14 cellular contexts compared by ENCODE assay signal in genomic region chr11:65114538-65115171, GRCh38. TPM values are rescaled to one million over a fixed set of nuclear protein-coding genes. Genes with fewer than 3 reads are reported as not detected.
DNase-seq lines count a peak whose midpoint lies in the region; ATAC-seq, FAIRE-seq and TF ChIP-seq lines count a peak whose summit lies in the region.
"Had no signal": no experiment of that assay in that cellular context is flagged by ENCODE, and none has a peak within 500 bp of the region (broad histone marks: within the 10 kb centered on the region; RNA-seq: fewer than 3 reads in every experiment).

No MANE protein-coding gene starts in this region.

- H3K4me2 ChIP-seq in GM12878 (ENCODE audit: control insufficient read depth, insufficient read depth): no peak overlapping the region

- peaks cover 12% of the 10 kb centered on the region for H3K36me3 Mint-ChIP-seq in activated naive CD4-positive, alpha-beta T cell treated with anti-CD3 and anti-CD28 coated beads, Interleukin-2, amount 50 U/mL, for 24 hours
- H3K36me3 Mint-ChIP-seq in activated naive CD4-positive, alpha-beta T cell treated with anti-CD3 and anti-CD28 coated beads for 36 hours (ENCODE audit: low read depth): peaks cover 16% of the 10 kb centered on the region

- H3K36me3 ChIP-seq in GM12878 (ENCODE audit: control insufficient read depth in 2 of 2, insufficient read depth in 2 of 2, low read length in 1 of 2) (peaks cover 5 to 18% of the 10 kb centered on the region in 2 experiments), spleen (peaks cover 0 to 42% (median 28%) of the 10 kb centered on the region in 6 donors), psoas muscle (ENCODE audit: insufficient read depth in 1 of 2, low read depth in 1 of 2) (peaks cover 4 to 33% of the 10 kb centered on the region in 2 donors)
- H3K36me3 ChIP-seq: uterus had no signal

- H3K27me3 Mint-ChIP-seq in activated naive CD4-positive, alpha-beta T cell treated with anti-CD3 and anti-CD28 coated beads, Interleukin-2, amount 50 U/mL, for 24 hours: no peaks in the 10 kb centered on the region
- no peaks in the 10 kb centered on the region for H3K27me3 Mint-ChIP-seq in activated naive CD4-positive, alpha-beta T cell treated with anti-CD3 and anti-CD28 coated beads for 36 hours (ENCODE audit: low read depth)

- WGBS in GM12878 (ENCODE audit: insufficient coverage, insufficient replicate concordance, low lambda C conversion rate, missing lambda C conversion rate): 87% methylated on average over 11 of the region's 11 CpGs
- 78 to 97% (median 93%) methylated on average over 8 to 11 of the region's 11 CpGs for WGBS in spleen, 5 donors
- 73 to 82% (median 81%) methylated on average over 11 of the region's 11 CpGs for WGBS in psoas muscle, 3 donors

- no TSS peak for BruUV-seq in GM12878 (replicated peaks; lab: Mats Ljungman, UMichigan)

- no peak overlapping the region for H3K4me3 ChIP-seq in GM12878
- H3K4me3 ChIP-seq in spleen: no peak overlapping the region
- H3K4me3 ChIP-seq in psoas muscle: no peak overlapping the region
- H3K4me3 ChIP-seq: mucosa of descending colon, uterus had no signal

- in situ Hi-C loops in GM12878 (cut with MboI): no loop called here

- intact Hi-C loops in activated naive CD4-positive, alpha-beta T cell treated with anti-CD3 and anti-CD28 coated beads for 36 hours (cut with micrococcal nuclease): loop anchor here (5.0 kb wide), 3 partner anchors 142 to 218 kb away; partner anchors contain the start of genes DPF2, MAJIN and POLA2
- intact Hi-C loops in GM12878 (cut with micrococcal nuclease; ENCODE audit: unreplicated experiment) (loop anchor here (5.0 to 10.0 kb wide), 4 partner anchors 68 to 340 kb away; partner anchors contain the start of genes ATG2A, CAPN1, DPF2 and SF1), spleen (cut with DNase I; ENCODE audit: low total_unique reads) (loop anchor here (5.0 kb wide), 1 partner anchor 68 kb away; the partner anchor contains the start of gene CAPN1), psoas muscle (cut with DNase I) (loop anchor here (5.0 to 10.0 kb wide), 2 partner anchors 102 to 270 kb away; partner anchors contain the start of genes ARL2 (in 1 of the 2) and CDC42BPG (in 1 of the 2))

- POLR2A ChIA-PET in GM12878 (lab: Charles Lee): interaction anchor here (0.6 kb wide), 1 partner anchor 357 kb away, joined by 3 read pairs; no protein-coding TSS in a partner anchor

- H3K4me1 ChIP-seq in GM12878 (ENCODE audit: control insufficient read depth, insufficient read depth, low read length) (peaks cover 26% of the 10 kb centered on the region), spleen (peaks cover 43 to 93% (median 71%) of the 10 kb centered on the region in 6 donors), psoas muscle (peaks cover 31% of the 10 kb centered on the region)

- SMC1A ChIA-PET in GM12878 (lab: Charles Lee; ENCODE audit: uncharacterized antibody, unreplicated experiment): no interaction called here

- H3K79me2 ChIP-seq in GM12878 (ENCODE audit: control insufficient read depth, insufficient read depth, low read length): peaks cover 20% of the 10 kb centered on the region

- FAIRE-seq in GM12878 (lab: Jason Lieb, UNC): no peak
- FAIRE-seq in frontal cortex (lab: Jason Lieb, UNC): no peak
- FAIRE-seq: HTR-8/SVneo had no signal

- no peak overlapping the region for H3K27ac ChIP-seq in GM12878 (ENCODE audit: control insufficient read depth, insufficient read depth)
- H3K27ac ChIP-seq in spleen: no peak overlapping the region
- H3K27ac ChIP-seq in psoas muscle: no peak overlapping the region
- H3K27ac ChIP-seq: uterus had no signal

- no peaks in the 10 kb centered on the region for H3K9me3 Mint-ChIP-seq in activated naive CD4-positive, alpha-beta T cell treated with anti-CD3 and anti-CD28 coated beads, Interleukin-2, amount 50 U/mL, for 24 hours
- H3K9me3 Mint-ChIP-seq in activated naive CD4-positive, alpha-beta T cell treated with anti-CD3 and anti-CD28 coated beads for 36 hours: no peaks in the 10 kb centered on the region

- TF ChIP-seq POLR2A in GM12878 (IDR thresholded peaks at IDR 0.05; ENCODE audit: low read depth, low read length) (peak; percentile 59), spleen (IDR thresholded peaks at IDR 0.05) (no peak)

- H4K20me1 ChIP-seq in GM12878 (ENCODE audit: control insufficient read depth, insufficient read depth): no peaks in the 10 kb centered on the region; the same call in 1 of the 2 replicates

- H3K9me3 ChIP-seq in GM12878 (replicated peaks; ENCODE audit: control insufficient read depth, insufficient read depth, low read length) (no peaks in the 10 kb centered on the region), spleen (no peaks in the 10 kb centered on the region), psoas muscle (no peaks in the 10 kb centered on the region)
- H3K9me3 ChIP-seq: mucosa of descending colon, uterus had no signal

- TF ChIP-seq CTCF in GM12878 (IDR thresholded peaks at IDR 0.05 in 2 of 3, conservative IDR thresholded peaks at IDR 0.05 in 1 of 3; ENCODE audit: control insufficient read depth in 2 of 3, extremely low read depth in 1 of 3, insufficient read depth in 1 of 3, low read depth in 3 of 3, low read length in 3 of 3) (no peak), spleen (IDR thresholded peaks at IDR 0.05 in 8 of 11, conservative IDR thresholded peaks at IDR 0.05 in 3 of 11) (no peak), psoas muscle (IDR thresholded peaks at IDR 0.05) (no peak)

- H3K27me3 ChIP-seq in GM12878 (replicated peaks in 1 of 2; ENCODE audit: control insufficient read depth in 2 of 2, insufficient read depth in 2 of 2, low read length in 1 of 2): no peaks in the 10 kb centered on the region
- H3K27me3 ChIP-seq in spleen (replicated peaks in 1 of 7): no peaks in the 10 kb centered on the region
- no peaks in the 10 kb centered on the region for H3K27me3 ChIP-seq in psoas muscle (ENCODE audit: insufficient read depth in 3 of 3, low read length in 2 of 3)
- H3K27me3 ChIP-seq: uterus had no signal

- no peak for ATAC-seq in GM12878
- no peak for ATAC-seq in psoas muscle
- ATAC-seq: mucosa of descending colon had no signal

- CTCF ChIA-PET in activated naive CD4-positive, alpha-beta T cell treated with anti-CD3 and anti-CD28 coated beads for 36 hours (lab: Charles Lee): interaction anchor here (0.5 to 0.7 kb wide), 3 partner anchors 65 to 597 kb away, joined by 3 read pairs; no protein-coding TSS in a partner anchor
- CTCF ChIA-PET in GM12878 (lab: Yijun Ruan, JAX): interaction anchor here (1.0 to 6.3 kb wide), 5 partner anchors 11 to 267 kb away, joined by 3 to 93 read pairs (median 64); partner anchors contain the start of genes ARL2, CAPN1 and VPS51

- peak overlapping the region; percentile 49 for H3K4me3 Mint-ChIP-seq in activated naive CD4-positive, alpha-beta T cell treated with anti-CD3 and anti-CD28 coated beads, Interleukin-2, amount 50 U/mL, for 24 hours
- no peak overlapping the region for H3K4me3 Mint-ChIP-seq in activated naive CD4-positive, alpha-beta T cell treated with anti-CD3 and anti-CD28 coated beads for 36 hours

- H2AFZ ChIP-seq in GM12878 (ENCODE audit: control insufficient read depth, low read depth, low read length): no peak overlapping the region

- TF ChIP-seq RAD21 in GM12878 (IDR thresholded peaks at IDR 0.05; ENCODE audit: insufficient read depth, low read depth, low read length): no peak

- peaks cover 58% of the 10 kb centered on the region for H3K4me1 Mint-ChIP-seq in activated naive CD4-positive, alpha-beta T cell treated with anti-CD3 and anti-CD28 coated beads, Interleukin-2, amount 50 U/mL, for 24 hours
- peaks cover 64% of the 10 kb centered on the region for H3K4me1 Mint-ChIP-seq in activated naive CD4-positive, alpha-beta T cell treated with anti-CD3 and anti-CD28 coated beads for 36 hours (ENCODE audit: low read depth)

- RAD21 ChIA-PET in GM12878 (lab: Charles Lee; ENCODE audit: unreplicated experiment): no interaction called here

- no peak for TF ChIP-seq EP300 in GM12878 (IDR thresholded peaks at IDR 0.05; ENCODE audit: borderline replicate concordance in 1 of 2, control insufficient read depth in 1 of 2, low read depth in 2 of 2, low read length in 2 of 2)

- peak overlapping the region; percentile 55 for H3K27ac Mint-ChIP-seq in activated naive CD4-positive, alpha-beta T cell treated with anti-CD3 and anti-CD28 coated beads, Interleukin-2, amount 50 U/mL, for 24 hours
- no peak overlapping the region for H3K27ac Mint-ChIP-seq in activated naive CD4-positive, alpha-beta T cell treated with anti-CD3 and anti-CD28 coated beads for 36 hours

- no peak for DNase-seq in activated naive CD4-positive, alpha-beta T cell treated with anti-CD3 and anti-CD28 coated beads for 36 hours
- DNase-seq in GM12878 (ENCODE audit: low read depth, low spot score): no peak
- DNase-seq in spleen: peak; percentile 72
- DNase-seq in psoas muscle: no peak
- DNase-seq in frontal cortex (ENCODE audit: low spot score in 2 of 2): no peak
- DNase-seq: DMS153; effector CD8-positive, alpha-beta T cell; foreskin melanocyte; NCI-H2171 treated with DMSO at 0.1 percent for 48 hours; stimulated activated naive CD4-positive, alpha-beta T cell; uterus had no signal

- H3K9ac ChIP-seq in GM12878 (ENCODE audit: control insufficient read depth, insufficient read depth, low read length): no peak overlapping the region

RNA-seq across cellular contexts. Expression of gene ZNHIT2, which starts 2.8 kb away (rescaled TPM):
- 1 to 10 TPM; 5.6 to 6.1 TPM for total RNA-seq in activated naive CD4-positive, alpha-beta T cell treated with anti-CD3 and anti-CD28 coated beads for 36 hours
- 2.4 and 4.4 TPM in 2 replicates for total RNA-seq in GM12878 (2013; cell fraction: nucleolus; rRNA removed)
- total RNA-seq in GM12878 (2014; rRNA removed) (12.9 and 20.4 TPM in 2 replicates), GM12878 (2014; rRNA removed; fragmentation: Illumina TruSeq; extraction: Trizol) (1.3 and 2.0 TPM in 2 replicates), GM12878 (2021) (15.5 TPM in 2 replicates), spleen (10 to 100 TPM in 4 of 7 donors, 1 to 10 TPM in 3; 7.9 to 16.4 (median 10.2) TPM), psoas muscle (10 to 100 TPM in 2 of 4 donors, 1 to 10 TPM in 2; 8.6 to 16.1 (median 10.2) TPM), frontal cortex (6.1 TPM)
- 0.93 TPM for polyA plus RNA-seq in GM12878 (2011; ENCODE audit: low read depth)
- polyA plus RNA-seq in GM12878 (2011; rRNA removed) (0.27 and 0.88 TPM in 2 replicates), GM12878 (2014; fragmentation: Illumina TruSeq; extraction: Trizol) (0.24 TPM in 1 of 2 replicates, not detected in the other), GM12878 (2014; fragmentation: Nextera tagmentation; extraction: Ambion mirVana) (under 1 TPM in 1 of 2 experiments, not detected in 1; 0.40 TPM), GM12878 (2014; rRNA removed) (15.5 and 18.3 TPM in 2 replicates), GM12878 (2016; fragmentation: Nextera tagmentation; extraction: Ambion mirVana) (10 to 100 TPM; 17.8 to 18.7 TPM), spleen (10 to 100 TPM; 19.1 to 21.1 (median 19.2) TPM), psoas muscle (10 to 100 TPM; 21.7 to 25.7 (median 24.9) TPM)
- 1.5 and 4.1 TPM in 2 replicates for polyA plus RNA-seq in GM12878 (2011; cell fraction: cytosol; rRNA removed)
- 2.9 and 4.6 TPM in 2 replicates for polyA plus RNA-seq in GM12878 (2011; cell fraction: nucleus; rRNA removed)
- polyA plus RNA-seq in GM12878 (2012): 5.8 and 6.2 TPM in 2 replicates
- 1.2 and 1.5 TPM in 2 replicates for polyA minus RNA-seq in GM12878 (2011; rRNA and poly(A)+ RNA removed)
- 3.3 TPM in 2 replicates for polyA minus RNA-seq in GM12878 (2011; cell fraction: cytosol; rRNA and poly(A)+ RNA removed)
- polyA minus RNA-seq in GM12878 (2011; cell fraction: nucleus; rRNA and poly(A)+ RNA removed): 5.0 and 11.1 TPM in 2 replicates

RNA-seq across cellular contexts. Expression of gene TM7SF2, which starts 3.0 kb away (rescaled TPM):
- total RNA-seq in activated naive CD4-positive, alpha-beta T cell treated with anti-CD3 and anti-CD28 coated beads for 36 hours: 10 to 100 TPM; 10.9 to 11.9 TPM
- total RNA-seq in GM12878 (2013; cell fraction: nucleolus; rRNA removed): 19.4 and 25.9 TPM in 2 replicates
- total RNA-seq in GM12878 (2014; rRNA removed) (29.6 and 32.8 TPM in 2 replicates), GM12878 (2014; rRNA removed; fragmentation: Illumina TruSeq; extraction: Trizol) (9.2 and 9.3 TPM in 2 replicates), GM12878 (2021) (30.2 and 31.2 TPM in 2 replicates), spleen (10 to 100 TPM in 6 of 7 donors, 1 to 10 TPM in 1; 8.9 to 29.7 (median 13.9) TPM), psoas muscle (10 to 100 TPM in 2 of 4 donors, 1 to 10 TPM in 2; 5.1 to 13.5 (median 9.5) TPM), frontal cortex (54.6 TPM)
- 11.5 TPM for polyA plus RNA-seq in GM12878 (2011; ENCODE audit: low read depth)
- polyA plus RNA-seq in GM12878 (2011; rRNA removed) (4.8 and 11.0 TPM in 2 replicates), GM12878 (2014; fragmentation: Illumina TruSeq; extraction: Trizol) (4.3 and 11.3 TPM in 2 replicates), GM12878 (2014; fragmentation: Nextera tagmentation; extraction: Ambion mirVana) (1 to 10 TPM in 1 of 2 experiments, under 1 TPM in 1; 0.52 to 2.9 TPM), GM12878 (2014; rRNA removed) (37.9 and 38.2 TPM in 2 replicates), GM12878 (2016; fragmentation: Nextera tagmentation; extraction: Ambion mirVana) (10 to 100 TPM; 47.4 to 57.7 TPM), spleen (10 to 100 TPM; 14.1 to 16.9 (median 14.5) TPM), psoas muscle (1 to 10 TPM; 3.2 to 7.8 (median 5.3) TPM)
- 15.4 and 15.7 TPM in 2 replicates for polyA plus RNA-seq in GM12878 (2011; cell fraction: cytosol; rRNA removed)
- 57.8 and 60.5 TPM in 2 replicates for polyA plus RNA-seq in GM12878 (2011; cell fraction: nucleus; rRNA removed)
- 19.4 and 19.7 TPM in 2 replicates for polyA plus RNA-seq in GM12878 (2012)
- polyA minus RNA-seq in GM12878 (2011; rRNA and poly(A)+ RNA removed): 13.7 and 19.6 TPM in 2 replicates
- 4.4 and 7.5 TPM in 2 replicates for polyA minus RNA-seq in GM12878 (2011; cell fraction: cytosol; rRNA and poly(A)+ RNA removed)
- polyA minus RNA-seq in GM12878 (2011; cell fraction: nucleus; rRNA and poly(A)+ RNA removed): 14.4 and 22.4 TPM in 2 replicates

RNA-seq across cellular contexts. Expression of gene FAU, which starts 7.3 kb away (rescaled TPM):
- total RNA-seq in activated naive CD4-positive, alpha-beta T cell treated with anti-CD3 and anti-CD28 coated beads for 36 hours: 1,000 to 10,000 TPM; 1,272 to 1,294 TPM
- 51.6 and 54.9 TPM in 2 replicates for total RNA-seq in GM12878 (2013; cell fraction: nucleolus; rRNA removed)
- total RNA-seq in GM12878 (2014; rRNA removed) (1,083 and 1,263 TPM in 2 replicates), GM12878 (2014; rRNA removed; fragmentation: Illumina TruSeq; extraction: Trizol) (948 and 983 TPM in 2 replicates), GM12878 (2021) (1,347 and 1,414 TPM in 2 replicates), spleen (1,000 to 10,000 TPM in 1 of 7 donors, 100 to 1,000 TPM in 6; 528 to 1,008 (median 809) TPM), psoas muscle (100 to 1,000 TPM; 465 to 641 (median 573) TPM), frontal cortex (251 TPM)
- polyA plus RNA-seq in GM12878 (2011; ENCODE audit: low read depth): 1,320 TPM
- polyA plus RNA-seq in GM12878 (2011; rRNA removed) (583 and 615 TPM in 2 replicates), GM12878 (2014; fragmentation: Illumina TruSeq; extraction: Trizol) (129 and 706 TPM in 2 replicates), GM12878 (2014; fragmentation: Nextera tagmentation; extraction: Ambion mirVana) (100 to 1,000 TPM; 332 to 611 TPM), GM12878 (2014; rRNA removed) (1,208 and 1,582 TPM in 2 replicates), GM12878 (2016; fragmentation: Nextera tagmentation; extraction: Ambion mirVana) (1,000 to 10,000 TPM in 1 of 2 experiments, 100 to 1,000 TPM in 1; 997 to 1,103 TPM), spleen (1,000 to 10,000 TPM; 1,501 to 2,170 (median 2,090) TPM), psoas muscle (100 to 1,000 TPM; 639 to 798 (median 733) TPM)
- polyA plus RNA-seq in GM12878 (2011; cell fraction: cytosol; rRNA removed): 882 and 1,174 TPM in 2 replicates
- polyA plus RNA-seq in GM12878 (2011; cell fraction: nucleus; rRNA removed): 528 and 566 TPM in 2 replicates
- polyA plus RNA-seq in GM12878 (2012): 1,474 and 2,106 TPM in 2 replicates
- polyA minus RNA-seq in GM12878 (2011; rRNA and poly(A)+ RNA removed): 206 and 381 TPM in 2 replicates
- polyA minus RNA-seq in GM12878 (2011; cell fraction: cytosol; rRNA and poly(A)+ RNA removed): 199 and 204 TPM in 2 replicates
- polyA minus RNA-seq in GM12878 (2011; cell fraction: nucleus; rRNA and poly(A)+ RNA removed): 126 and 152 TPM in 2 replicates

RNA-seq across cellular contexts. Expression of gene MRPL49, which starts 7.5 kb away (rescaled TPM):
- 10 to 100 TPM; 49.3 to 51.6 TPM for total RNA-seq in activated naive CD4-positive, alpha-beta T cell treated with anti-CD3 and anti-CD28 coated beads for 36 hours
- total RNA-seq in GM12878 (2013; cell fraction: nucleolus; rRNA removed): 17.7 and 17.8 TPM in 2 replicates
- 92.8 and 116 TPM in 2 replicates for total RNA-seq in GM12878 (2014; rRNA removed)
- total RNA-seq in GM12878 (2014; rRNA removed; fragmentation: Illumina TruSeq; extraction: Trizol): 50.2 and 54.6 TPM in 2 replicates
- 63.5 and 64.2 TPM in 2 replicates for total RNA-seq in GM12878 (2021)
- polyA plus RNA-seq in GM12878 (2011; ENCODE audit: low read depth): 20.0 TPM
- 36.4 and 63.2 TPM in 2 replicates for polyA plus RNA-seq in GM12878 (2011; rRNA removed)
- 78.9 and 81.4 TPM in 2 replicates for polyA plus RNA-seq in GM12878 (2011; cell fraction: cytosol; rRNA removed)
- 23.2 and 25.2 TPM in 2 replicates for polyA plus RNA-seq in GM12878 (2011; cell fraction: nucleus; rRNA removed)
- polyA plus RNA-seq in GM12878 (2012): 36.2 and 39.9 TPM in 2 replicates
- 62.3 and 79.9 TPM in 2 replicates for polyA plus RNA-seq in GM12878 (2014; fragmentation: Illumina TruSeq; extraction: Trizol)
- 10 to 100 TPM; 42.0 to 49.8 TPM for polyA plus RNA-seq in GM12878 (2014; fragmentation: Nextera tagmentation; extraction: Ambion mirVana)
- 82.4 and 87.9 TPM in 2 replicates for polyA plus RNA-seq in GM12878 (2014; rRNA removed)
- 100 to 1,000 TPM; 103 to 106 TPM for polyA plus RNA-seq in GM12878 (2016; fragmentation: Nextera tagmentation; extraction: Ambion mirVana)
- 24.2 and 53.5 TPM in 2 replicates for polyA minus RNA-seq in GM12878 (2011; rRNA and poly(A)+ RNA removed)
- 11.8 and 13.7 TPM in 2 replicates for polyA minus RNA-seq in GM12878 (2011; cell fraction: cytosol; rRNA and poly(A)+ RNA removed)
- polyA minus RNA-seq in GM12878 (2011; cell fraction: nucleus; rRNA and poly(A)+ RNA removed): 8.9 and 15.9 TPM in 2 replicates
- total RNA-seq in spleen: 10 to 100 TPM; 31.9 to 51.2 (median 40.8) TPM
- polyA plus RNA-seq in spleen: 10 to 100 TPM; 20.0 to 42.4 (median 30.8) TPM
- 10 to 100 TPM; 31.4 to 36.7 (median 32.4) TPM for total RNA-seq in psoas muscle
- polyA plus RNA-seq in psoas muscle: 10 to 100 TPM; 29.0 to 54.1 (median 45.8) TPM
- 29.3 TPM for total RNA-seq in frontal cortex

RNA-seq across cellular contexts. Expression of gene VPS51, which starts 18.6 kb away (rescaled TPM):
- 10 to 100 TPM; 90.8 to 96.0 TPM for total RNA-seq in activated naive CD4-positive, alpha-beta T cell treated with anti-CD3 and anti-CD28 coated beads for 36 hours
- 185 and 198 TPM in 2 replicates for total RNA-seq in GM12878 (2013; cell fraction: nucleolus; rRNA removed)
- total RNA-seq in GM12878 (2014; rRNA removed): 213 and 279 TPM in 2 replicates
- total RNA-seq in GM12878 (2014; rRNA removed; fragmentation: Illumina TruSeq; extraction: Trizol): 55.8 and 61.6 TPM in 2 replicates
- 130 and 140 TPM in 2 replicates for total RNA-seq in GM12878 (2021)
- 45.9 TPM for polyA plus RNA-seq in GM12878 (2011; ENCODE audit: low read depth)
- 37.6 and 91.8 TPM in 2 replicates for polyA plus RNA-seq in GM12878 (2011; rRNA removed)
- 91.7 and 147 TPM in 2 replicates for polyA plus RNA-seq in GM12878 (2011; cell fraction: cytosol; rRNA removed)
- 175 and 180 TPM in 2 replicates for polyA plus RNA-seq in GM12878 (2011; cell fraction: nucleus; rRNA removed)
- polyA plus RNA-seq in GM12878 (2012): 112 and 203 TPM in 2 replicates
- polyA plus RNA-seq in GM12878 (2014; fragmentation: Illumina TruSeq; extraction: Trizol): 8.9 and 25.1 TPM in 2 replicates
- polyA plus RNA-seq in GM12878 (2014; fragmentation: Nextera tagmentation; extraction: Ambion mirVana): 1 to 10 TPM; 1.5 to 8.6 TPM
- 123 and 185 TPM in 2 replicates for polyA plus RNA-seq in GM12878 (2014; rRNA removed)
- polyA plus RNA-seq in GM12878 (2016; fragmentation: Nextera tagmentation; extraction: Ambion mirVana): 10 to 100 TPM; 41.9 to 50.7 TPM
- polyA minus RNA-seq in GM12878 (2011; rRNA and poly(A)+ RNA removed): 120 and 190 TPM in 2 replicates
- polyA minus RNA-seq in GM12878 (2011; cell fraction: cytosol; rRNA and poly(A)+ RNA removed): 85.1 and 134 TPM in 2 replicates
- 44.9 and 77.3 TPM in 2 replicates for polyA minus RNA-seq in GM12878 (2011; cell fraction: nucleus; rRNA and poly(A)+ RNA removed)
- 100 to 1,000 TPM; 103 to 570 (median 146) TPM for total RNA-seq in spleen
- 100 to 1,000 TPM; 118 to 157 (median 152) TPM for polyA plus RNA-seq in spleen
- 100 to 1,000 TPM in 1 of 4 donors, 10 to 100 TPM in 3; 82.2 to 105 (median 91.3) TPM for total RNA-seq in psoas muscle
- polyA plus RNA-seq in psoas muscle: 100 to 1,000 TPM in 1 of 3 donors, 10 to 100 TPM in 2; 60.3 to 110 (median 85.8) TPM
- 229 TPM for total RNA-seq in frontal cortex
